Comparison of ENCODE assay signal across 37 cellular contexts in the genomic region with DNA sequence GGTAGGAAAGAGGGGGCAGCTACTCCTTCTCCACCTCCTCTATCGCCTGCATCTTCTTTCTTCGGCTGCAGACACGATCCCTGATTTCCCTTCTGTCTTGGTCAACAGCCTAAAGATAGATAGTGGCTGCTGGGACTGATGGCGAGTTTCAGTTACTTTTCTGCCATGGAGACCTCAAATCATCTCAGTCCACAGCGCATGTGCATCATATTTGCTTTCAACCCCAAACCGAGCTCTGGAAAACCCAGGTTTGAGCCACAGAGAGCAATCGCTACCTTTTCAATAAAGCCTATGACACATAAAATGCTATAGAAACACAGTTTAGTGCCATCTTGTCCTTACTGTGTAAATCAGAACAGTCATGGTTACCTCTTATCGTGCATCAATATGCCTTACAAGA.
"Had no signal": no experiment of that assay in that cellular context is flagged by ENCODE, and none has a peak within 500 bp of the region (broad histone marks: within the 10 kb centered on the region; RNA-seq: fewer than 3 reads in every experiment).

No MANE protein-coding gene starts in this region.

- H3K27ac Mint-ChIP-seq: activated B cell treated with CpG ODN at 0.5 μM for 24 hours; activated CD8-positive, alpha-beta T cell treated with anti-CD3 and anti-CD28 coated beads for 36 hours; activated naive CD4-positive, alpha-beta T cell treated with anti-CD3 and anti-CD28 coated beads for 36 hours; activated naive CD4-positive, alpha-beta T cell treated with anti-CD3 and anti-CD28 coated beads, Interleukin-2, amount 50 U/mL, for 24 hours; activated naive CD8-positive, alpha-beta T cell treated with anti-CD3 and anti-CD28 coated beads for 36 hours; activated naive CD8-positive, alpha-beta T cell treated with anti-CD3 and anti-CD28 coated beads, Interleukin-2, amount 50 U/mL, for 24 hours; activated T-helper 1 cell treated with anti-CD3 and anti-CD28 coated beads, Interleukin-12 subunit alpha, Interleukin-12 subunit beta, Interleukin-2, Interleukin-4 antibody, amounts not matched to agents 30 ng/mL and 10 ng/mL and 1 ng/mL, durations not matched to agents 14 hours and 24 hours and 36 hours; activated T-helper 2 cell treated with anti-CD3 and anti-CD28 coated beads, Interferon-gamma antibody, Interleukin-2, Interleukin-4, amounts not matched to agents 10 μg/mL and 5 μg/mL and 100 μg/mL, durations not matched to agents 14 hours and 24 hours and 36 hours; dendritic cell treated with granulocyte-macrophage colony-stimulating factor and Interleukin-4, amounts not matched to agents 40 ng/mL and 50 ng/mL, for 4 days; endodermal cell; T-helper 17 cell; T-helper 2 cell treated with Interferon-gamma antibody and Interleukin-4, amounts not matched to agents 5 μg/mL and 100 μg/mL, for 36 hours had no signal

- DNase-seq: activated B cell treated with CpG ODN at 0.5 μM for 24 hours; activated CD4-positive, alpha-beta T cell treated with anti-CD3 and anti-CD28 coated beads for 48 hours; activated CD4-positive, alpha-beta T cell treated with anti-CD3 and anti-CD28 coated beads, Interleukin-2, amount 50 U/mL, for 1 hour; activated CD4-positive, alpha-beta T cell treated with anti-CD3 and anti-CD28 coated beads, Interleukin-2, amount 50 U/mL, for 48 hours; activated CD8-positive, alpha-beta memory T cell treated with anti-CD3 and anti-CD28 coated beads for 24 hours; activated CD8-positive, alpha-beta memory T cell treated with anti-CD3 and anti-CD28 coated beads, Interleukin-2, amount 50 U/mL, for 4 hours; activated CD8-positive, alpha-beta T cell treated with anti-CD3 and anti-CD28 coated beads for 36 hours; activated effector memory CD4-positive, alpha-beta T cell treated with anti-CD3 and anti-CD28 coated beads, Interleukin-2, amount 50 U/mL, for 16 hours; activated naive CD4-positive, alpha-beta T cell treated with anti-CD3 and anti-CD28 coated beads for 36 hours; activated naive CD8-positive, alpha-beta T cell treated with anti-CD3 and anti-CD28 coated beads for 36 hours; activated naive CD8-positive, alpha-beta T cell treated with anti-CD3 and anti-CD28 coated beads, Interleukin-2, amount 50 U/mL, for 24 hours; activated T-cell treated with anti-CD3 and anti-CD28 coated beads, Interleukin-2, amount 50 U/mL, for 1 hour; activated T-cell treated with anti-CD3 and anti-CD28 coated beads, Interleukin-2, amount 50 U/mL, for 48 hours; adrenal gland; amygdala; aorta; body of pancreas; central memory CD4-positive, alpha-beta T cell; cerebellar nuclear complex; colonic mucosa; dorsolateral prefrontal cortex; effector memory CD4-positive, alpha-beta T cell; endodermal cell; foreskin fibroblast; head of caudate nucleus; T-helper 1 cell; T-helper 17 cell; T1000; WERI-Rb-1 had no signal

- FAIRE-seq: frontal cortex had no signal

- H3K4me3 Mint-ChIP-seq: activated B cell treated with CpG ODN at 0.5 μM for 24 hours; activated CD8-positive, alpha-beta T cell treated with anti-CD3 and anti-CD28 coated beads for 36 hours; activated naive CD4-positive, alpha-beta T cell treated with anti-CD3 and anti-CD28 coated beads for 36 hours; activated naive CD4-positive, alpha-beta T cell treated with anti-CD3 and anti-CD28 coated beads, Interleukin-2, amount 50 U/mL, for 24 hours; activated naive CD8-positive, alpha-beta T cell treated with anti-CD3 and anti-CD28 coated beads for 36 hours; activated naive CD8-positive, alpha-beta T cell treated with anti-CD3 and anti-CD28 coated beads, Interleukin-2, amount 50 U/mL, for 24 hours; activated T-helper 1 cell treated with anti-CD3 and anti-CD28 coated beads, Interleukin-12 subunit alpha, Interleukin-12 subunit beta, Interleukin-2, Interleukin-4 antibody, amounts not matched to agents 30 ng/mL and 10 ng/mL and 1 ng/mL, durations not matched to agents 14 hours and 24 hours and 36 hours; dendritic cell treated with granulocyte-macrophage colony-stimulating factor and Interleukin-4, amounts not matched to agents 40 ng/mL and 50 ng/mL, for 4 days; endodermal cell; T-helper 17 cell; T-helper 2 cell treated with Interferon-gamma antibody and Interleukin-4, amounts not matched to agents 5 μg/mL and 100 μg/mL, for 36 hours had no signal

- H3K9me3 Mint-ChIP-seq: activated B cell treated with CpG ODN at 0.5 μM for 24 hours; activated CD8-positive, alpha-beta T cell treated with anti-CD3 and anti-CD28 coated beads for 36 hours; activated naive CD4-positive, alpha-beta T cell treated with anti-CD3 and anti-CD28 coated beads for 36 hours; activated naive CD4-positive, alpha-beta T cell treated with anti-CD3 and anti-CD28 coated beads, Interleukin-2, amount 50 U/mL, for 24 hours; activated naive CD8-positive, alpha-beta T cell treated with anti-CD3 and anti-CD28 coated beads for 36 hours; activated naive CD8-positive, alpha-beta T cell treated with anti-CD3 and anti-CD28 coated beads, Interleukin-2, amount 50 U/mL, for 24 hours; activated T-helper 1 cell treated with anti-CD3 and anti-CD28 coated beads, Interleukin-12 subunit alpha, Interleukin-12 subunit beta, Interleukin-2, Interleukin-4 antibody, amounts not matched to agents 30 ng/mL and 10 ng/mL and 1 ng/mL, durations not matched to agents 14 hours and 24 hours and 36 hours; activated T-helper 2 cell treated with anti-CD3 and anti-CD28 coated beads, Interferon-gamma antibody, Interleukin-2, Interleukin-4, amounts not matched to agents 10 μg/mL and 5 μg/mL and 100 μg/mL, durations not matched to agents 14 hours and 24 hours and 36 hours; dendritic cell treated with granulocyte-macrophage colony-stimulating factor and Interleukin-4, amounts not matched to agents 40 ng/mL and 50 ng/mL, for 4 days; endodermal cell; T-helper 2 cell treated with Interferon-gamma antibody and Interleukin-4, amounts not matched to agents 5 μg/mL and 100 μg/mL, for 36 hours had no signal

- H3K27me3 Mint-ChIP-seq: activated B cell treated with CpG ODN at 0.5 μM for 24 hours; activated CD8-positive, alpha-beta T cell treated with anti-CD3 and anti-CD28 coated beads for 36 hours; activated naive CD4-positive, alpha-beta T cell treated with anti-CD3 and anti-CD28 coated beads, Interleukin-2, amount 50 U/mL, for 24 hours; activated naive CD8-positive, alpha-beta T cell treated with anti-CD3 and anti-CD28 coated beads for 36 hours; dendritic cell treated with granulocyte-macrophage colony-stimulating factor and Interleukin-4, amounts not matched to agents 40 ng/mL and 50 ng/mL, for 4 days; T-helper 17 cell had no signal

- H3K4me1 ChIP-seq: colonic mucosa had no signal

- H3K4me1 Mint-ChIP-seq: activated B cell treated with CpG ODN at 0.5 μM for 24 hours had no signal

- H3K9me3 ChIP-seq: adrenal gland, body of pancreas, colonic mucosa had no signal

- H3K4me3 ChIP-seq: adrenal gland, body of pancreas, colonic mucosa, dorsolateral prefrontal cortex had no signal

- ATAC-seq: activated CD4-positive, CD25-positive, alpha-beta regulatory T cell treated with anti-CD3 and anti-CD28 coated beads, Interleukin-2, amount 50 U/mL, for 24 hours; activated CD8-positive, alpha-beta T cell treated with anti-CD3 and anti-CD28 coated beads for 36 hours; activated naive CD8-positive, alpha-beta T cell treated with anti-CD3 and anti-CD28 coated beads, Interleukin-2, amount 50 U/mL, for 24 hours; body of pancreas; esophagus mucosa; T-helper 17 cell had no signal

- H3K36me3 ChIP-seq: adrenal gland, colonic mucosa, WERI-Rb-1 had no signal

- H3K27me3 ChIP-seq: adrenal gland, body of pancreas, colonic mucosa, dorsolateral prefrontal cortex had no signal

- H3K27ac ChIP-seq: adrenal gland, colonic mucosa, WERI-Rb-1 had no signal
